1 cellular context compared by ENCODE assay signal in the genomic region with DNA sequence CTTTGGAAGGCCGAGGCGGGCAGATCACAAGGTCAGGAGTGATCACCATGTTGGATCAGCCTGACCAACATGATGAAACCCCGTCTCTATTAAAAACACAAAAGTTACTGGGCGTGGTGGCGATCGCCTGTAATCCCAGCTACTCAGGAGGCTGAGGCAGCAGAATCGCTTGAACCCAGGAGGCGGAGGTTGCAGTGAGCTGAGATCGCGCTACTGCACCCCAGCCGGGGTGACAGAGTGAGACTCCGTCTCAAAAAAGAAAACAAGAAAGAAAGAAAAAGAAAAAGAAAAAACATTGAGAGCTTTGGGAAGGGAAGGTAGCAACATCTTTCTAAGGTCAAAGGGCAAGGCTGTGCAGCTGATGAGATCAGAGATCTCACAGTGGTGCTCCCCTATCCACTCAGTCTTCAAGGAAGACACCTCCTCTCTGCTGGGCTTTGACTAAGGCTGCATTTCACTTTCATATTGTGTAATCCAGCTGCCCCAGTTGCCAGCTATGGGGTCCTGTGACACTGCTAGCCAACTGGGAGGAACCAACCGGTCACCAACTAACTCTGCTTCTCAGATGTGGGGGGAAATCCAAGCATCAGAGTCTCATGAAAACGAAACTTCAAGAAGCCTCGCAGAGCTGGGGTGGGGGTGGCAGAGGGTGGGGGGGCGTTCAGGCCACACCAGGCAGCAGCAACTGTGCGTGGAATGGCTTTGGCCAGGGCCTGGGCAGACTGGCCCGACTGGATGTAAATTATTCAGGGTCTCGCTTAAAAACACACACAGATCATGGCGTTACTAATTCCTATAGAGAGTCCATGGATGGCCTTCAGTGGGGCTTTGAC.
TF ChIP-seq lines count a peak whose summit lies in the region.

No MANE protein-coding gene starts in this region.

TF ChIP-seq in HEK293, 187 proteins besides CTCF, POLR2A, EP300 and RAD21 (continued from another document):
- TF ChIP-seq, protein P1, sequence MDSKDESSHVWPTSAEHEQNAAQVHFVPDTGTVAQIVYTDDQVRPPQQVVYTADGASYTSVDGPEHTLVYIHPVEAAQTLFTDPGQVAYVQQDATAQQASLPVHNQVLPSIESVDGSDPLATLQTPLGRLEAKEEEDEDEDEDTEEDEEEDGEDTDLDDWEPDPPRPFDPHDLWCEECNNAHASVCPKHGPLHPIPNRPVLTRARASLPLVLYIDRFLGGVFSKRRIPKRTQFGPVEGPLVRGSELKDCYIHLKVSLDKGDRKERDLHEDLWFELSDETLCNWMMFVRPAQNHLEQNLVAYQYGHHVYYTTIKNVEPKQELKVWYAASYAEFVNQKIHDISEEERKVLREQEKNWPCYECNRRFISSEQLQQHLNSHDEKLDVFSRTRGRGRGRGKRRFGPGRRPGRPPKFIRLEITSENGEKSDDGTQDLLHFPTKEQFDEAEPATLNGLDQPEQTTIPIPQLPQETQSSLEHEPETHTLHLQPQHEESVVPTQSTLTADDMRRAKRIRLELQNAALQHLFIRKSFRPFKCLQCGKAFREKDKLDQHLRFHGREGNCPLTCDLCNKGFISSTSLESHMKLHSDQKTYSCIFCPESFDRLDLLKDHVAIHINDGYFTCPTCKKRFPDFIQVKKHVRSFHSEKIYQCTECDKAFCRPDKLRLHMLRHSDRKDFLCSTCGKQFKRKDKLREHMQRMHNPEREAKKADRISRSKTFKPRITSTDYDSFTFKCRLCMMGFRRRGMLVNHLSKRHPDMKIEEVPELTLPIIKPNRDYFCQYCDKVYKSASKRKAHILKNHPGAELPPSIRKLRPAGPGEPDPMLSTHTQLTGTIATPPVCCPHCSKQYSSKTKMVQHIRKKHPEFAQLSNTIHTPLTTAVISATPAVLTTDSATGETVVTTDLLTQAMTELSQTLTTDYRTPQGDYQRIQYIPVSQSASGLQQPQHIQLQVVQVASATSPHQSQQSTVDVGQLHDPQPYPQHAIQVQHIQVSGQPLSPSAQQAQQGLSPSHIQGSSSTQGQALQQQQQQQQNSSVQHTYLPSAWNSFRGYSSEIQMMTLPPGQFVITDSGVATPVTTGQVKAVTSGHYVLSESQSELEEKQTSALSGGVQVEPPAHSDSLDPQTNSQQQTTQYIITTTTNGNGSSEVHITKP (tag by site-specific recombination; IDR thresholded peaks at IDR 0.05) = no peak; the same call in 1 of the 2 replicates
- TF ChIP-seq ZNF112 (tag by site-specific recombination; IDR thresholded peaks at IDR 0.05) (no peak), ZNF501 (tag by site-specific recombination; IDR thresholded peaks at IDR 0.05) (no peak), ZBTB7A (tag by site-specific recombination; IDR thresholded peaks at IDR 0.05; ENCODE audit: low read depth) (no peak), ZNF157 (tag by site-specific recombination; IDR thresholded peaks at IDR 0.05) (no peak)
